ENCODE assay signal across 17 cellular contexts in genomic region chr14:51188566-51189185, GRCh38. TPM values are rescaled to one million over a fixed set of nuclear protein-coding genes. Genes with fewer than 3 reads are reported as not detected.
DNase-seq lines count a peak whose midpoint lies in the region; ATAC-seq lines count a peak whose summit lies in the region.
"Had no signal": no experiment of that assay in that cellular context is flagged by ENCODE, and none has a peak within 500 bp of the region (broad histone marks: within the 10 kb centered on the region; RNA-seq: fewer than 3 reads in every experiment).

No MANE protein-coding gene starts in this region.

- DNase-seq in AG20443 (ENCODE audit: low spot score) (peak; percentile 17), LHCN-M2 (ENCODE audit: low read depth) (peak; percentile 38), cerebellar cortex (ENCODE audit: low spot score) (peak; percentile 54), myocyte (ENCODE audit: low read depth) (peak; percentile 70), NOMO-1 (lab: John Stamatoyannopoulos, UW; ENCODE audit: unreplicated experiment in 2 of 2) (no peak), NCI-H69 (lab: John Stamatoyannopoulos, UW) (no peak), GM19238 (ENCODE audit: insufficient read length, low spot score) (no peak)
- DNase-seq: activated CD4-positive, alpha-beta memory T cell treated with anti-CD3 and anti-CD28 coated beads for 36 hours; activated naive CD4-positive, alpha-beta T cell treated with anti-CD3 and anti-CD28 coated beads, Interleukin-2, amount 10 ng/mL, durations not matched to agents 7 days and 5 days; GOT3; left colon; mucosa of descending colon; NCI-H1105; T-helper 1 cell; testis; WERI-Rb-1 had no signal

- ATAC-seq in HG03571 (IDR thresholded peaks at IDR 0.05; ENCODE audit: unreplicated experiment) = no peak

RNA-seq across cellular contexts. Expression of gene TMX1, which starts 51.4 kb away (rescaled TPM):
- 85.6 and 93.9 TPM in 2 replicates for total RNA-seq in LHCN-M2 (2014; rRNA removed)
- 17.4 TPM for polyA plus RNA-seq in LHCN-M2 (2012)
- 76.2 and 82.5 TPM in 2 replicates for total RNA-seq in myocyte
- 21.1 TPM for polyA plus RNA-seq in myocyte (2012)

Comparison
In these comparisons a context has a peak if more than half of its experiments do, and no peak if none do; other contexts are left out.
1. DNase-seq: peak in AG20443 (single experiment), LHCN-M2 (single experiment), cerebellar cortex (single experiment) and myocyte (single experiment); none in NOMO-1 (0 of 2), NCI-H69 (single experiment) and GM19238 (single experiment).